Comparison of ENCODE assay signal across 23 cellular contexts in genomic region chr4:59091376-59092142, GRCh38.
A peak's percentile ranks its signal among the peaks of the same experiment; 100 is the strongest.
DNase-seq lines count a peak whose midpoint lies in the region; ATAC-seq, FAIRE-seq and TF ChIP-seq lines count a peak whose summit lies in the region.
"Had no signal": no experiment of that assay in that cellular context is flagged by ENCODE, and none has a peak within 500 bp of the region (broad histone marks: within the 10 kb centered on the region; RNA-seq: fewer than 3 reads in every experiment).

No MANE protein-coding gene starts in this region.

- peak overlapping the region; percentile 54 for H3K27ac ChIP-seq in A673 (ENCODE audit: low read depth, low read length, poor library complexity, severe bottlenecking)
- no peak overlapping the region for H3K27ac ChIP-seq in H1 (ENCODE audit: low read depth, low read length)
- H3K27ac ChIP-seq in neuronal stem cell (replicated peaks; ENCODE audit: low read length): no peak overlapping the region
- H3K27ac ChIP-seq: dorsolateral prefrontal cortex had no signal

- H4K91ac ChIP-seq in H1 (replicated peaks; ENCODE audit: insufficient read length, low read length) (peak overlapping the region; percentile 77), neuronal stem cell (ENCODE audit: low read depth, low read length, poor library complexity) (no peak overlapping the region)

- H3K23ac ChIP-seq in H1 (ENCODE audit: insufficient read length) (no peak overlapping the region), neuronal stem cell (ENCODE audit: low read depth, low read length, poor library complexity) (no peak overlapping the region)

- H2BK20ac ChIP-seq in H1 (ENCODE audit: low read length): peak overlapping the region; percentile 97; the same call in 1 of the 2 replicates

- TF ChIP-seq CTCF in A673 (conservative IDR thresholded peaks at IDR 0.05; ENCODE audit: low read depth, low read length) (no peak), H1 (IDR thresholded peaks at IDR 0.05; ENCODE audit: control extremely low read depth in 1 of 3, insufficient read depth in 1 of 3, low read depth in 1 of 3, low read length in 3 of 3) (no peak)

- FAIRE-seq in H1 (lab: Jason Lieb, UNC): no peak
- FAIRE-seq: GM19239 had no signal

- in situ Hi-C loops in ACHN (cut with HindIII; ENCODE audit: low pct_ligation_motif_present, low pct_unique_long_range_greater_than_20kb, low sequenced_read_pairs): no loop called here

- H3K14ac ChIP-seq in H1 (ENCODE audit: insufficient read length) (no peak overlapping the region), neuronal stem cell (ENCODE audit: low read length) (no peak overlapping the region)

- H4K5ac ChIP-seq in H1 (ENCODE audit: insufficient read length, low read depth, low read length): no peak overlapping the region

- H2BK15ac ChIP-seq in H1 (ENCODE audit: low read length) (no peak overlapping the region), neuronal stem cell (ENCODE audit: low read length) (no peak overlapping the region)

- H2BK5ac ChIP-seq in H1 (ENCODE audit: low read depth, low read length): peak overlapping the region; percentile 96
- H2BK5ac ChIP-seq in neuronal stem cell (ENCODE audit: low read length): no peak overlapping the region

- H3K4ac ChIP-seq in H1 (replicated peaks; ENCODE audit: insufficient read length, low read depth, low read length) (no peak overlapping the region), neuronal stem cell (ENCODE audit: low read length) (no peak overlapping the region)

- no peak for TF ChIP-seq RAD21 in H1 (IDR thresholded peaks at IDR 0.05 in 1 of 2, conservative IDR thresholded peaks at IDR 0.05 in 1 of 2; ENCODE audit: low read depth in 2 of 2, low read length in 2 of 2)

- intact Hi-C loops in A673 (cut with micrococcal nuclease; ENCODE audit: unreplicated experiment): no loop called here

- no peaks in the 10 kb centered on the region for H3K79me2 ChIP-seq in H1 (ENCODE audit: control insufficient read depth in 1 of 2, insufficient read depth in 2 of 2, low read length in 2 of 2)

- POLR2A ChIA-PET in A673 (lab: Charles Lee; ENCODE audit: low non-redundant PET) (no interaction called here), H1 (lab: Charles Lee; ENCODE audit: partially characterized antibody) (interaction anchor here (1.3 kb wide), 1 partner anchor 27 kb away, joined by 3 read pairs; no protein-coding TSS in a partner anchor)

- H4K8ac ChIP-seq in H1 (ENCODE audit: extremely low read depth, insufficient read depth, low read length): no peak overlapping the region
- H4K8ac ChIP-seq in neuronal stem cell (ENCODE audit: low read depth, low read length): no peak overlapping the region

- H4K20me1 ChIP-seq in H1 (replicated peaks in 1 of 2; ENCODE audit: control insufficient read depth in 1 of 2, insufficient read depth in 2 of 2, low read length in 2 of 2): no peaks in the 10 kb centered on the region

- H2BK12ac ChIP-seq in H1 (ENCODE audit: low read depth, low read length): peak overlapping the region; percentile 75; the same call in 1 of the 2 replicates
- H2BK12ac ChIP-seq in neuronal stem cell (ENCODE audit: low read length): no peak overlapping the region

- peak; percentile 1 for DNase-seq in A673 (ENCODE audit: low spot score)
- peak; percentile 5 for DNase-seq in NCI-H69 (lab: John Stamatoyannopoulos, UW)
- DNase-seq in H1 (ENCODE audit: low read depth in 1 of 2, low spot score in 2 of 2): peak in 1 of 2 experiments; percentile 45
- DNase-seq in neuronal stem cell (ENCODE audit: low spot score): no peak
- no peak for DNase-seq in ACHN
- no peak for DNase-seq in stimulated activated naive CD4-positive, alpha-beta T cell (lab: John Stamatoyannopoulos, UW)
- no peak for DNase-seq in AG08395 (ENCODE audit: low spot score)
- DNase-seq: activated CD4-positive, CD25-positive, alpha-beta regulatory T cell treated with anti-CD3 and anti-CD28 coated beads, Interleukin-2, amount 50 U/mL, for 72 hours; activated CD8-positive, alpha-beta T cell treated with anti-CD3 and anti-CD28 coated beads for 36 hours; activated effector memory CD4-positive, alpha-beta T cell treated with anti-CD3 and anti-CD28 coated beads, Interleukin-2, amount 50 U/mL, for 16 hours; activated T-cell treated with anti-CD3 and anti-CD28 coated beads for 4 hours; CD4-positive, alpha-beta memory T cell; head of caudate nucleus; KG1; left colon; NCI-H1436 treated with DMSO at 0.1 percent for 48 hours; NCI-H526 treated with DMSO at 0.1 percent for 48 hours; stimulated activated CD4-positive, alpha-beta T cell treated with anti-CD3 and anti-CD28 coated beads, Interleukin-4, amount 100 ng/mL, for 1 hour; stimulated activated naive CD4-positive, alpha-beta T cell treated with Interleukin-2 at 50 U/mL for 16 hours had no signal

- H3K27me3 ChIP-seq in A673 (replicated peaks; ENCODE audit: insufficient read depth, low read depth, low read length, poor library complexity) (no peaks in the 10 kb centered on the region), H1 (replicated peaks in 1 of 4; ENCODE audit: control insufficient read depth in 3 of 4, extremely low read depth in 1 of 4, insufficient read depth in 3 of 4, low read length in 3 of 4) (no peaks in the 10 kb centered on the region; a peak in 1 of 7 replicates), neuronal stem cell (ENCODE audit: control insufficient read depth in 3 of 3, insufficient read depth in 3 of 3, low read depth in 1 of 3, low read length in 3 of 3) (no peaks in the 10 kb centered on the region)
- H3K27me3 ChIP-seq: dorsolateral prefrontal cortex had no signal

- no peak for ATAC-seq in GM19395 (IDR thresholded peaks at IDR 0.05; ENCODE audit: unreplicated experiment)
- ATAC-seq: activated CD8-positive, alpha-beta T cell treated with anti-CD3 and anti-CD28 coated beads for 36 hours; left colon; T-cell had no signal

- H3K4me2 ChIP-seq in H1 (ENCODE audit: insufficient read depth in 1 of 2, low read depth in 2 of 2, low read length in 2 of 2): no peak overlapping the region
- no peak overlapping the region for H3K4me2 ChIP-seq in neuronal stem cell (ENCODE audit: insufficient read depth, low read length, poor library complexity, severe bottlenecking)

- CTCF ChIA-PET in A673 (lab: Charles Lee): no interaction called here
- CTCF ChIA-PET in H1 (lab: Charles Lee; ENCODE audit: partially characterized antibody): interaction anchor here (0.7 kb wide), 1 partner anchor 986 kb away, joined by 3 read pairs; no protein-coding TSS in a partner anchor

- H3K4me3 ChIP-seq in A673 (ENCODE audit: low read depth, low read length, poor library complexity, severe bottlenecking) (no peak overlapping the region), H1 (ENCODE audit: extremely low read depth in 1 of 4, insufficient read depth in 2 of 4, low read depth in 3 of 4, low read length in 4 of 4) (no peak overlapping the region), neuronal stem cell (ENCODE audit: low read length in 2 of 2) (peak overlapping the region in 1 of 2 donors; percentile 25)
- H3K4me3 ChIP-seq: dorsolateral prefrontal cortex had no signal

- TF ChIP-seq POLR2A in H1 (IDR thresholded peaks at IDR 0.05; ENCODE audit: control extremely low read depth in 1 of 2, low read depth in 2 of 2, low read length in 2 of 2): no peak

- no TSS peak for BruUV-seq in A673 (replicated peaks; lab: Mats Ljungman, UMichigan)

- H3K4me1 ChIP-seq in A673 (ENCODE audit: insufficient read depth, low read length, poor library complexity, severe bottlenecking) (no peaks in the 10 kb centered on the region), H1 (replicated peaks in 1 of 4; ENCODE audit: control insufficient read depth in 3 of 4, insufficient read depth in 4 of 4, low read length in 3 of 4) (peaks cover 0 to 7% (median 2%) of the 10 kb centered on the region in 4 experiments; a peak in 3 of 7 replicates), neuronal stem cell (ENCODE audit: control insufficient read depth in 2 of 2, insufficient read depth in 1 of 2, low read depth in 1 of 2, low read length in 2 of 2) (peaks cover 0 to 9% of the 10 kb centered on the region in 2 donors)

- peak overlapping the region; percentile 38; the same call in 1 of the 2 replicates for H3K18ac ChIP-seq in H1 (ENCODE audit: extremely low read depth, low read length)
- H3K18ac ChIP-seq in neuronal stem cell (ENCODE audit: low read length): peak overlapping the region; percentile 46

- H3K36me3 ChIP-seq in A673 (ENCODE audit: insufficient read depth, low read length, poor library complexity, severe bottlenecking) (no peaks in the 10 kb centered on the region), H1 (ENCODE audit: control insufficient read depth in 2 of 4, insufficient read depth in 4 of 4, low read length in 3 of 4) (no peaks in the 10 kb centered on the region), neuronal stem cell (replicated peaks in 1 of 2; ENCODE audit: control insufficient read depth in 2 of 2, insufficient read depth in 2 of 2, low read length in 2 of 2) (no peaks in the 10 kb centered on the region)

- H3K9me3 ChIP-seq in A673 (ENCODE audit: low read depth, low read length, poor library complexity, severe bottlenecking) (no peaks in the 10 kb centered on the region), H1 (ENCODE audit: insufficient read depth in 2 of 2, low read depth in 1 of 2, low read length in 1 of 2) (no peaks in the 10 kb centered on the region), neuronal stem cell (replicated peaks in 1 of 2; ENCODE audit: control insufficient read depth in 2 of 2, insufficient read depth in 1 of 2, low read depth in 1 of 2, low read length in 2 of 2) (no peaks in the 10 kb centered on the region)

- WGBS in H1 (ENCODE audit: extremely low coverage in 1 of 2, insufficient coverage in 1 of 2, insufficient read length in 1 of 2, insufficient replicate concordance in 2 of 2, low coverage in 1 of 2, low lambda C conversion rate in 2 of 2, missing lambda C conversion rate in 1 of 2), 2 experiments: 91% methylated on average over 7 of the region's 9 CpGs; no CpG with 5 or more reads in 1 of the 2 experiments
- WGBS in neuronal stem cell (ENCODE audit: extremely low coverage in 2 of 2, insufficient read length in 2 of 2, insufficient replicate concordance in 1 of 2), 2 donors: no CpG with 5 or more reads among the region's 9 CpGs

- peak overlapping the region; percentile 88 for H2AFZ ChIP-seq in H1 (ENCODE audit: low read length)
- H2AFZ ChIP-seq in neuronal stem cell (ENCODE audit: low read length): peak overlapping the region; percentile 75

- H3K79me1 ChIP-seq in H1 (ENCODE audit: low read depth, low read length) (no peaks in the 10 kb centered on the region), neuronal stem cell (ENCODE audit: low read depth, low read length) (no peaks in the 10 kb centered on the region)

- H3K56ac ChIP-seq in H1 (replicated peaks; ENCODE audit: insufficient read length, low read depth, low read length): no peak overlapping the region

- no peak overlapping the region for H3K9ac ChIP-seq in H1 (replicated peaks in 1 of 4; ENCODE audit: extremely low read depth in 1 of 4, low read depth in 3 of 4, low read length in 3 of 4)
- H3K9ac ChIP-seq in neuronal stem cell (ENCODE audit: low read depth, low read length, poor library complexity): peak overlapping the region; percentile 32

- H2BK120ac ChIP-seq in H1 (replicated peaks; ENCODE audit: low read depth, low read length): no peak overlapping the region
- H2BK120ac ChIP-seq in neuronal stem cell (ENCODE audit: low read depth, low read length): no peak overlapping the region

- H3K23me2 ChIP-seq in H1 (ENCODE audit: low read depth, low read length): no peaks in the 10 kb centered on the region

- H2AK5ac ChIP-seq in H1 (ENCODE audit: low read depth, low read length): no peak overlapping the region
- no peak overlapping the region for H2AK5ac ChIP-seq in neuronal stem cell (ENCODE audit: low read depth, low read length)

- no peak for TF ChIP-seq EP300 in H1 (IDR thresholded peaks at IDR 0.05; ENCODE audit: borderline replicate concordance in 1 of 2, low read depth in 2 of 2, low read length in 2 of 2)

Comparison
In these comparisons a context has a peak if more than half of its experiments do, and no peak if none do; other contexts are left out.
1. DNase-seq: peak in A673 (single experiment) and NCI-H69 (single experiment); none in neuronal stem cell (single experiment), ACHN (single experiment), stimulated activated naive CD4-positive, alpha-beta T cell (0 of 6) and AG08395 (single experiment).